ENCODE assay signal across 9 cellular contexts in genomic region chr15:66907826-66908502, GRCh38.
DNase-seq lines count a peak whose midpoint lies in the region; ATAC-seq, FAIRE-seq and TF ChIP-seq lines count a peak whose summit lies in the region.
"Had no signal": no experiment of that assay in that cellular context is flagged by ENCODE, and none has a peak within 500 bp of the region (broad histone marks: within the 10 kb centered on the region; RNA-seq: fewer than 3 reads in every experiment).

No MANE protein-coding gene starts in this region.

- H3K9me3 ChIP-seq in pancreas: no peaks in the 10 kb centered on the region
- no peaks in the 10 kb centered on the region for H3K9me3 ChIP-seq in trophoblast cell (ENCODE audit: insufficient read depth, low read depth, low read length)

- DNase-seq in D341Med (ENCODE audit: low spot score) (peak; percentile 53), NOMO-1 (lab: John Stamatoyannopoulos, UW; ENCODE audit: unreplicated experiment in 2 of 2) (peak; percentile 97 to 98), fibroblast of peridontal ligament (ENCODE audit: extremely low read depth) (peak; percentile 24), pancreas (peak in 1 of 6 donors; percentile 53), trophoblast cell (no peak)
- DNase-seq in T-helper 2 cell treated with Interferon-gamma antibody and Interleukin-4, amounts not matched to agents 5 μg/mL and 100 μg/mL, for 36 hours (ENCODE audit: low spot score): no peak

- no peak overlapping the region for H2AK5ac ChIP-seq in trophoblast cell (ENCODE audit: low read length)

- no peak overlapping the region for H3K4me2 ChIP-seq in trophoblast cell (ENCODE audit: low read length)

- no peak overlapping the region for H4K91ac ChIP-seq in trophoblast cell (ENCODE audit: low read depth, low read length)

- H2BK5ac ChIP-seq in trophoblast cell (ENCODE audit: low read depth, low read length, poor library complexity): no peak overlapping the region

- intact Hi-C loops in pancreas (cut with DNase I): no loop called here

- H3K14ac ChIP-seq in trophoblast cell (ENCODE audit: low read length): no peak overlapping the region

- H3K27ac ChIP-seq in pancreas (no peak overlapping the region), trophoblast cell (ENCODE audit: low read depth, low read length) (no peak overlapping the region)

- H3K79me1 ChIP-seq in trophoblast cell (ENCODE audit: low read length): no peaks in the 10 kb centered on the region

- H4K8ac ChIP-seq in trophoblast cell (ENCODE audit: low read depth, low read length): no peak overlapping the region

- H3K27me3 ChIP-seq in pancreas (no peaks in the 10 kb centered on the region), trophoblast cell (ENCODE audit: insufficient read depth, low read length) (no peaks in the 10 kb centered on the region)

- H3K4me1 ChIP-seq in pancreas (no peaks in the 10 kb centered on the region), trophoblast cell (ENCODE audit: control insufficient read depth in 1 of 2, insufficient read depth in 2 of 2, low read length in 2 of 2) (no peaks in the 10 kb centered on the region)

- 57 to 65% methylated on average over 6 of the region's 6 CpGs for whole genome bisulfite sequencing in pancreas, 2 donors
- WGBS in trophoblast cell (ENCODE audit: extremely low coverage, insufficient coverage, insufficient read length): no CpG with 5 or more reads among the region's 6 CpGs

- peaks cover 28% of the 10 kb centered on the region for H3K4me1 Mint-ChIP-seq in T-helper 2 cell treated with Interferon-gamma antibody and Interleukin-4, amounts not matched to agents 5 μg/mL and 100 μg/mL, for 36 hours (ENCODE audit: low read depth)

- H3K79me2 ChIP-seq in trophoblast cell (ENCODE audit: control insufficient read depth, insufficient read depth, low read length, poor library complexity): no peaks in the 10 kb centered on the region

- H3K4me3 Mint-ChIP-seq in T-helper 2 cell treated with Interferon-gamma antibody and Interleukin-4, amounts not matched to agents 5 μg/mL and 100 μg/mL, for 36 hours: no peak overlapping the region

- peaks cover 6% of the 10 kb centered on the region for H3K9me3 Mint-ChIP-seq in T-helper 2 cell treated with Interferon-gamma antibody and Interleukin-4, amounts not matched to agents 5 μg/mL and 100 μg/mL, for 36 hours

- no peak overlapping the region for H3K4me3 ChIP-seq in pancreas
- H3K4me3 ChIP-seq in trophoblast cell (ENCODE audit: low read depth, low read length): no peak overlapping the region
- H3K4me3 ChIP-seq: lung had no signal

- no peak overlapping the region for H4K12ac ChIP-seq in trophoblast cell (ENCODE audit: low read depth, low read length)

- H3K18ac ChIP-seq in trophoblast cell (ENCODE audit: low read length): no peak overlapping the region

- no peak overlapping the region for H3K23ac ChIP-seq in trophoblast cell (ENCODE audit: low read length)

- ATAC-seq in pancreas (peak in 3 of 4 donors; percentile 45 to 75 (median 67)), HG03457 (IDR thresholded peaks at IDR 0.05; ENCODE audit: unreplicated experiment) (no peak), GM19397 (IDR thresholded peaks at IDR 0.05; ENCODE audit: unreplicated experiment) (no peak)

- H2BK12ac ChIP-seq in trophoblast cell (ENCODE audit: low read length): no peak overlapping the region

- no peak overlapping the region for H3K4ac ChIP-seq in trophoblast cell (ENCODE audit: low read depth, low read length)

- H3K27me3 Mint-ChIP-seq in T-helper 2 cell treated with Interferon-gamma antibody and Interleukin-4, amounts not matched to agents 5 μg/mL and 100 μg/mL, for 36 hours (ENCODE audit: low read depth): peaks cover 7% of the 10 kb centered on the region

- no peaks in the 10 kb centered on the region for H3K36me3 Mint-ChIP-seq in T-helper 2 cell treated with Interferon-gamma antibody and Interleukin-4, amounts not matched to agents 5 μg/mL and 100 μg/mL, for 36 hours (ENCODE audit: low read depth)

- TF ChIP-seq CTCF in pancreas (IDR thresholded peaks at IDR 0.05): no peak

- H3K9ac ChIP-seq in trophoblast cell (ENCODE audit: low read length): no peak overlapping the region

- FAIRE-seq in pancreas (lab: Jason Lieb, UNC): no peak

- H2BK120ac ChIP-seq in trophoblast cell (ENCODE audit: insufficient read depth, low read length, poor library complexity): no peak overlapping the region

- no peaks in the 10 kb centered on the region for H3K36me3 ChIP-seq in pancreas
- no peaks in the 10 kb centered on the region for H3K36me3 ChIP-seq in trophoblast cell (ENCODE audit: control insufficient read depth in 1 of 2, insufficient read depth in 2 of 2, low read length in 2 of 2)

- H3K27ac Mint-ChIP-seq in T-helper 2 cell treated with Interferon-gamma antibody and Interleukin-4, amounts not matched to agents 5 μg/mL and 100 μg/mL, for 36 hours: no peak overlapping the region

- H2AFZ ChIP-seq in trophoblast cell (ENCODE audit: insufficient read depth, low read length, poor library complexity): no peak overlapping the region

Comparison
In these comparisons a context has a peak if more than half of its experiments do, and no peak if none do; other contexts are left out.
1. DNase-seq: peak in D341Med (single experiment), NOMO-1 (2 of 2) and fibroblast of peridontal ligament (single experiment); none in trophoblast cell (0 of 2) and T-helper 2 cell treated with Interferon-gamma antibody and Interleukin-4, amounts not matched to agents 5 μg/mL and 100 μg/mL, for 36 hours (single experiment).
2. ATAC-seq: peak in pancreas (3 of 4); none in HG03457 (single experiment) and GM19397 (single experiment).